In genomic region chr6:33957391-33958207, GRCh38 we compare ENCODE assay signal across 15 cellular contexts.
"Had no signal": no experiment of that assay in that cellular context is flagged by ENCODE, and none has a peak within 500 bp of the region (broad histone marks: within the 10 kb centered on the region; RNA-seq: fewer than 3 reads in every experiment).

No MANE protein-coding gene starts in this region.

- DNase-seq: activated CD4-positive, alpha-beta T cell treated with anti-CD3 and anti-CD28 coated beads for 4 hours; activated naive CD4-positive, alpha-beta T cell treated with Interleukin-2 at 50 U/mL for 16 hours; central memory CD4-positive, alpha-beta T cell; foreskin keratinocyte; hypothalamus; islet precursor cell; lower lobe of right lung; naive thymus-derived CD8-positive, alpha-beta T cell; stimulated activated CD4-positive, alpha-beta T cell treated with anti-CD3 and anti-CD28 coated beads, Interleukin-12 subunit alpha, Interleukin-12 subunit beta, amount 100 ng/mL, for 4 hours; stimulated activated CD4-positive, alpha-beta T cell treated with anti-CD3 and anti-CD28 coated beads, Interleukin-1b, Interleukin-23, amount 100 ng/mL, for 48 hours; stimulated activated naive CD4-positive, alpha-beta T cell had no signal

- H3K9me3 Mint-ChIP-seq: activated CD4-positive, alpha-beta memory T cell treated with anti-CD3 and anti-CD28 coated beads for 36 hours; naive thymus-derived CD8-positive, alpha-beta T cell had no signal

- H3K4me3 Mint-ChIP-seq: activated CD4-positive, alpha-beta memory T cell treated with anti-CD3 and anti-CD28 coated beads for 36 hours; naive thymus-derived CD8-positive, alpha-beta T cell had no signal

- H3K36me3 ChIP-seq: lower lobe of right lung, thyroid gland had no signal

- H3K4me3 ChIP-seq: body of pancreas, lower lobe of right lung, thyroid gland had no signal

- FAIRE-seq: colon had no signal

- H3K27me3 ChIP-seq: body of pancreas, thyroid gland had no signal

- H3K9me3 ChIP-seq: body of pancreas, lower lobe of right lung, thyroid gland had no signal

- H3K27ac Mint-ChIP-seq: activated CD4-positive, alpha-beta memory T cell treated with anti-CD3 and anti-CD28 coated beads for 36 hours had no signal

- H3K27ac ChIP-seq: body of pancreas, foreskin keratinocyte, lower lobe of right lung, thyroid gland had no signal

- H3K4me1 ChIP-seq: body of pancreas, foreskin keratinocyte, lower lobe of right lung, thyroid gland had no signal

- H3K36me3 Mint-ChIP-seq: activated CD4-positive, alpha-beta memory T cell treated with anti-CD3 and anti-CD28 coated beads for 36 hours; naive thymus-derived CD8-positive, alpha-beta T cell had no signal

- ATAC-seq: body of pancreas; foreskin keratinocyte; lower lobe of right lung; naive thymus-derived CD8-positive, alpha-beta T cell had no signal
